ENCODE assay signal across 20 cellular contexts in genomic region chr2:3421053-3421452, GRCh38.
DNase-seq lines count a peak whose midpoint lies in the region; ATAC-seq lines count a peak whose summit lies in the region.
"Had no signal": no experiment of that assay in that cellular context is flagged by ENCODE, and none has a peak within 500 bp of the region (broad histone marks: within the 10 kb centered on the region; RNA-seq: fewer than 3 reads in every experiment).

No MANE protein-coding gene starts in this region.

- H3K4me1 ChIP-seq in BLaER1 treated with 17β-estradiol and CSF1 and Interleukin-3, amounts not matched to agents 10 nM and 100 nM, result peaks cover 0 to 71% (median 54%) of the 10 kb centered on the region in 10 experiments; a peak in 18 of 20 replicates
- peaks cover 21% of the 10 kb centered on the region for H3K4me1 ChIP-seq in endocrine pancreas (ENCODE audit: control insufficient read depth, insufficient read depth, low read length)

- peaks cover 0 to 12% (median 0%) of the 10 kb centered on the region in 11 experiments; a peak in 3 of 22 replicates for H3K9me3 ChIP-seq in BLaER1 treated with 17β-estradiol and CSF1 and Interleukin-3, amounts not matched to agents 10 nM and 100 nM (replicated peaks in 1 of 11)
- no peaks in the 10 kb centered on the region for H3K9me3 ChIP-seq in endocrine pancreas (ENCODE audit: control insufficient read depth, low read length)

- peak overlapping the region in 8 of 11 experiments; percentile 58 to 93 (median 72); a peak in 15 of 22 replicates for H3K4me2 ChIP-seq in BLaER1 treated with 17β-estradiol and CSF1 and Interleukin-3, amounts not matched to agents 10 nM and 100 nM
- H3K4me2 ChIP-seq: PC-9 had no signal

- H3K27me3 ChIP-seq in BLaER1 treated with 17β-estradiol and CSF1 and Interleukin-3, amounts not matched to agents 10 nM and 100 nM, result no peaks in the 10 kb centered on the region
- H3K27me3 ChIP-seq in endocrine pancreas (ENCODE audit: control insufficient read depth, insufficient read depth, low read length), result no peaks in the 10 kb centered on the region

- peak overlapping the region in 3 of 11 experiments; percentile 43 to 47 (median 43); a peak in 2 of 22 replicates for H3K27ac ChIP-seq in BLaER1 treated with 17β-estradiol and CSF1 and Interleukin-3, amounts not matched to agents 10 nM and 100 nM
- H3K27ac ChIP-seq: HL-60, PC-9 had no signal

- no peak overlapping the region for H3K4me3 ChIP-seq in BLaER1 treated with 17β-estradiol and CSF1 and Interleukin-3, amounts not matched to agents 10 nM and 100 nM
- peak overlapping the region; percentile 25 for H3K4me3 ChIP-seq in endocrine pancreas (ENCODE audit: control insufficient read depth, insufficient read depth, low read length)
- H3K4me3 ChIP-seq: K562, PC-9 had no signal

- H4K20me1 ChIP-seq in BLaER1 treated with 17β-estradiol and CSF1 and Interleukin-3, amounts not matched to agents 10 nM and 100 nM, result peaks cover 0 to 45% (median 17%) of the 10 kb centered on the region in 11 experiments; a peak in 13 of 22 replicates

- peak overlapping the region in 1 of 11 experiments; percentile 52; a peak in 1 of 22 replicates for H3K9ac ChIP-seq in BLaER1 treated with 17β-estradiol and CSF1 and Interleukin-3, amounts not matched to agents 10 nM and 100 nM
- no peak overlapping the region for H3K9ac ChIP-seq in endocrine pancreas (ENCODE audit: control insufficient read depth, insufficient read depth, low read length)

- peaks cover 26 to 85% (median 58%) of the 10 kb centered on the region in 11 experiments for H3K36me3 ChIP-seq in BLaER1 treated with 17β-estradiol and CSF1 and Interleukin-3, amounts not matched to agents 10 nM and 100 nM
- peaks cover 3% of the 10 kb centered on the region for H3K36me3 ChIP-seq in endocrine pancreas (ENCODE audit: control insufficient read depth, insufficient read depth, low read length)

- peak; percentile 26 for DNase-seq in AG08396 (ENCODE audit: low spot score)
- peak; percentile 24 for DNase-seq in iris pigment epithelial cell (ENCODE audit: low read depth)
- DNase-seq in epidermal melanocyte (ENCODE audit: insufficient read length, low spot score), result no peak
- DNase-seq in NCI-H510A (lab: John Stamatoyannopoulos, UW), result no peak
- DNase-seq: AML-193; Calu3; CD4-positive, alpha-beta T cell; DMS53; HCEC 1CT; MV-4-11; NCI-H1436 treated with DMSO at 0.1 percent for 48 hours; NCI-H2081; NCI-H524; PC-9 had no signal

- no peak for ATAC-seq in GM21423 (IDR thresholded peaks at IDR 0.05; ENCODE audit: unreplicated experiment)
- ATAC-seq in GM19328 (IDR thresholded peaks at IDR 0.05; ENCODE audit: unreplicated experiment), result no peak
- ATAC-seq: K562 had no signal

Comparison
In these comparisons a context has a peak if more than half of its experiments do, and no peak if none do; other contexts are left out.
1. DNase-seq: peak in AG08396 (single experiment) and iris pigment epithelial cell (single experiment); none in epidermal melanocyte (single experiment) and NCI-H510A (single experiment).